In the genomic region with DNA sequence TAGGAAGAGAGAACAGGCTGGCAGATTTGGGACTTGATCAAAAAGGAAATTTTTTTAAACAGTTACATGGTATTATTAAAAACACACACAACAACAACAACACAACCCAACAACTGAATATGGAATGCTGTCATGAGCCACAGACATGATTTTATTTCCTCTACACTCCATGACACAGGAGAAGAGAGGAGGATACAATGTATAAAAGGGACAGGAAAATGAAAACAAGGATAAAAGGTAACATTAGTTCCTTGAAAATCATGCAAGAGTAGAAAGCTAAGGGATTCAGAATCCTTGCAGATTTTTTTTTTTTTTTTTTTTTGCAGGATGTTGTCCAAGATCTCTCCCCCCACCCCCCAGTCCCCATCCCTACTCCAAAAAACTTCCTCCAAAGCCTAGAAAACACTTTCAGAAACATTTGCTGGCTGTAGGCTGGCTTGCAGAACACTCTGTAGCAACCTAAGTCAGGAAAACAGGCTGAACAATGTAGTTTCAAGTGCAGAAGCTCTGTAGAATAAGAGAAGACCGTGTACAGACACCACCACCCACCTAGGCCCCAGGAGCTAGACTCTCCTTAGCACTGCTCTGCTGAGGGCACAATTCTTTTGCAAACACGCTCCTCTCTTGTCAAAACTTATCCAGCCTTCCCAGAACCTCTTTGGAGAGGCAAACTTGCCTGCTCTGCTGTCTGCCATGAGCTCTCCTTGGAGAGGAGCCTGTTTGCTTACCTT, we compare ENCODE assay signal across 8 cellular contexts. TPM values are rescaled to one million over a fixed set of nuclear protein-coding genes. Genes with fewer than 3 reads are reported as not detected.
DNase-seq lines count a peak whose midpoint lies in the region; ATAC-seq, FAIRE-seq and TF ChIP-seq lines count a peak whose summit lies in the region.

No MANE protein-coding gene starts in this region.

- H3K36me3 Mint-ChIP-seq in stimulated activated naive CD8-positive, alpha-beta T cell treated with anti-CD3 and anti-CD28 coated beads, Interleukin-15, Interleukin-2, amounts not matched to agents 100 ng/mL and 50 ng/mL, for 24 hours (ENCODE audit: low read depth), result peaks cover 12% of the 10 kb centered on the region

- no peak for DNase-seq in stimulated activated naive CD8-positive, alpha-beta T cell treated with anti-CD3 and anti-CD28 coated beads, Interleukin-15, Interleukin-2, amounts not matched to agents 100 U/mL and 50 U/mL, for 24 hours
- DNase-seq in esophagus squamous epithelium (lab: John Stamatoyannopoulos, UW) (no peak), prostate gland (ENCODE audit: low spot score) (no peak), D721Med (ENCODE audit: insufficient read length, low spot score) (no peak)

- no peaks in the 10 kb centered on the region for H3K4me1 Mint-ChIP-seq in stimulated activated naive CD8-positive, alpha-beta T cell treated with anti-CD3 and anti-CD28 coated beads, Interleukin-15, Interleukin-2, amounts not matched to agents 100 ng/mL and 50 ng/mL, for 24 hours (ENCODE audit: low read depth)

- H3K4me3 Mint-ChIP-seq in stimulated activated naive CD8-positive, alpha-beta T cell treated with anti-CD3 and anti-CD28 coated beads, Interleukin-15, Interleukin-2, amounts not matched to agents 100 ng/mL and 50 ng/mL, for 24 hours, result peak overlapping the region; percentile 84

- peak overlapping the region; percentile 52 for H3K4me3 ChIP-seq in WI38 (ENCODE audit: low read depth, low read length)
- H3K4me3 ChIP-seq in esophagus squamous epithelium, result peak overlapping the region in 3 of 4 donors; percentile 26 to 49 (median 27)
- no peak overlapping the region for H3K4me3 ChIP-seq in prostate gland

- WGBS in esophagus squamous epithelium, 2 donors, result 6 to 7% methylated on average over 2 of the region's 2 CpGs
- 15% methylated on average over 2 of the region's 2 CpGs for WGBS in prostate gland

- H3K27me3 ChIP-seq in esophagus squamous epithelium (no peaks in the 10 kb centered on the region), prostate gland (replicated peaks; ENCODE audit: insufficient read depth) (no peaks in the 10 kb centered on the region)

- no peaks in the 10 kb centered on the region for H3K9me3 ChIP-seq in esophagus squamous epithelium
- H3K9me3 ChIP-seq in prostate gland, result no peaks in the 10 kb centered on the region

- TF ChIP-seq CTCF in WI38 (IDR thresholded peaks at IDR 0.05; ENCODE audit: low read depth, low read length), result no peak
- TF ChIP-seq CTCF in esophagus squamous epithelium (IDR thresholded peaks at IDR 0.05), result no peak
- no peak for TF ChIP-seq CTCF in prostate gland (IDR thresholded peaks at IDR 0.05)
- TF ChIP-seq CTCF in D721Med (IDR thresholded peaks at IDR 0.05; ENCODE audit: insufficient read depth, missing control alignments), result no peak

- H3K27me3 Mint-ChIP-seq in stimulated activated naive CD8-positive, alpha-beta T cell treated with anti-CD3 and anti-CD28 coated beads, Interleukin-15, Interleukin-2, amounts not matched to agents 100 ng/mL and 50 ng/mL, for 24 hours, result no peaks in the 10 kb centered on the region

- intact Hi-C loops in esophagus squamous epithelium (cut with DNase I) (loop anchor here (5.0 kb wide), 1 partner anchor 38 kb away; no protein-coding TSS in a partner anchor), prostate gland (cut with DNase I) (loop anchor here (5.0 kb wide), 1 partner anchor 78 kb away; no protein-coding TSS in a partner anchor)

- H3K36me3 ChIP-seq in esophagus squamous epithelium, result no peaks in the 10 kb centered on the region
- H3K36me3 ChIP-seq in prostate gland, result no peaks in the 10 kb centered on the region

- H3K27ac Mint-ChIP-seq in stimulated activated naive CD8-positive, alpha-beta T cell treated with anti-CD3 and anti-CD28 coated beads, Interleukin-15, Interleukin-2, amounts not matched to agents 100 ng/mL and 50 ng/mL, for 24 hours, result peak overlapping the region; percentile 96

- no peaks in the 10 kb centered on the region for H3K9me3 Mint-ChIP-seq in stimulated activated naive CD8-positive, alpha-beta T cell treated with anti-CD3 and anti-CD28 coated beads, Interleukin-15, Interleukin-2, amounts not matched to agents 100 ng/mL and 50 ng/mL, for 24 hours

- no peak for FAIRE-seq in D721Med (lab: Jason Lieb, UNC)

- H3K27ac ChIP-seq in esophagus squamous epithelium, result peak overlapping the region; percentile 97 to 100 (median 100)
- H3K27ac ChIP-seq in prostate gland, result peak overlapping the region; percentile 99

- TF ChIP-seq POLR2A in esophagus squamous epithelium (IDR thresholded peaks at IDR 0.05), result peak in 1 of 4 donors; percentile 17
- TF ChIP-seq POLR2A in prostate gland (IDR thresholded peaks at IDR 0.05), result no peak

- H3K4me1 ChIP-seq in esophagus squamous epithelium, result peaks cover 80 to 100% (median 85%) of the 10 kb centered on the region in 3 donors
- peaks cover 70% of the 10 kb centered on the region for H3K4me1 ChIP-seq in prostate gland (replicated peaks)

- ATAC-seq in stimulated activated naive CD8-positive, alpha-beta T cell treated with anti-CD3 and anti-CD28 coated beads, Interleukin-15, Interleukin-2, amounts not matched to agents 100 U/mL and 50 U/mL, for 24 hours, result no peak
- ATAC-seq in HG02840 (IDR thresholded peaks at IDR 0.05; ENCODE audit: low FRiP score, unreplicated experiment), result no peak
- ATAC-seq in HG02798 (IDR thresholded peaks at IDR 0.05; ENCODE audit: poor library complexity, unreplicated experiment), result no peak

RNA-seq across cellular contexts. Expression of a gene that starts 0.8 kb away (rescaled TPM):
- total RNA-seq in esophagus squamous epithelium (10 to 100 TPM; 21.5 to 26.3 (median 24.3) TPM), prostate gland (10 to 100 TPM; 19.9 to 70.9 TPM)

Comparison
In these comparisons a context has a peak if more than half of its experiments do, and no peak if none do; other contexts are left out.
1. H3K4me3 ChIP-seq: peak in WI38 (single experiment) and esophagus squamous epithelium (3 of 4); none in prostate gland (0 of 2).